ENCODE assay signal across 20 cellular contexts in the genomic region with DNA sequence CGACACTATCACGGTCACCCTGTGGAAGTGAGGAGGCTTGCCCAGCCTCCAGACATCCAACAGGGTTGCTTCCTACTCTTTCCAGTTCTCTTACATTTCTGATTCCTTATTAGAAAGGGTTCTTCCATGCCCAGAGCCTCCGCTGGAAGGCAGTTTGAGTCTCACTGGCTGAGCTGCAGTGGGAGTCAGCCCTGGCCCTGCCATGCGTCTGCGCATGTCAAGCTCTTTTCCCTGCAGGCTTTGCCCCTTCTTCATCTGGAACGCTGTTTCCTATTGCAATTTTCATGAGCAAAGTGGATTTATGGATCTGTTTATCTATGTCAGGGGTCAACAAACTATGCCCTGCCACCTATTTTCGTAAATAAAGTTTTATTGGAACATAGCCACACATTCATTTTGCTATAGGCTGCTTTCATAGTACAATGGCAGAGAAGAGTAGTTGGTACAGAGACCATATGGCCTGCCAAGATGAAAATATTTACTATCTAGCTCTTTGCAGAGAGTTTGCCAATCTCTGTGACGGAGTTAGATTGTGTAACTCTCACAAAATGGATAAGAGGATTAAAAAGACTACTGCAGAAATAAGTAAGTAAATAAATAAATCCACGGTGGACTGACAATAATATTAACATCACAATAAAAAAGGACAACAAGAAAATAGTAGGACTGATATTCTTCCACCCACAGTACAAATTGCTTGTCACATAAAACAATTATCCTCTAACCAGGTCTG. TPM values are rescaled to one million over a fixed set of nuclear protein-coding genes. Genes with fewer than 3 reads are reported as not detected.
DNase-seq lines count a peak whose midpoint lies in the region; TF ChIP-seq lines count a peak whose summit lies in the region.
"Had no signal": no experiment of that assay in that cellular context is flagged by ENCODE, and none has a peak within 500 bp of the region (broad histone marks: within the 10 kb centered on the region; RNA-seq: fewer than 3 reads in every experiment).

No MANE protein-coding gene starts in this region.

- H3K9me3 ChIP-seq in SK-N-MC (ENCODE audit: low read depth, low read length) = no peaks in the 10 kb centered on the region

- H3K4me1 Mint-ChIP-seq in HFFc6 (ENCODE audit: low read depth) = peaks cover 30% of the 10 kb centered on the region

- TF ChIP-seq CTCF in HFFc6 (IDR thresholded peaks at IDR 0.05) = no peak

- H3K9me3 Mint-ChIP-seq in HFFc6 = no peaks in the 10 kb centered on the region
- H3K9me3 Mint-ChIP-seq: CD14-positive monocyte, H9 had no signal

- no peak overlapping the region for H3K4me3 ChIP-seq in SK-N-MC

- no peak overlapping the region for H3K9ac ChIP-seq in SK-N-MC (ENCODE audit: insufficient read length)

- no peaks in the 10 kb centered on the region for H3K36me3 Mint-ChIP-seq in HFFc6 (ENCODE audit: low read depth)
- H3K36me3 Mint-ChIP-seq: CD14-positive monocyte had no signal

- DNase-seq in NCI-H82 (lab: John Stamatoyannopoulos, UW) (peak; percentile 33), NCI-H82 treated with DMSO at 0.1 percent for 48 hours (lab: John Stamatoyannopoulos, UW; ENCODE audit: unreplicated experiment) (no peak), SK-N-MC (ENCODE audit: low read depth, low spot score) (no peak), iris pigment epithelial cell (ENCODE audit: low read depth) (peak; percentile 26), anterior cingulate cortex (lab: John Stamatoyannopoulos, UW) (no peak), HFFc6 (no peak), DMS79 (lab: John Stamatoyannopoulos, UW) (no peak)
- DNase-seq in stimulated activated CD8-positive, alpha-beta memory T cell treated with anti-CD3 and anti-CD28 coated beads, Interleukin-4, amount 100 ng/mL, for 48 hours = peak; percentile 2
- DNase-seq: COR-L47, DMS53, H9, IMR-90, Kasumi-1, MV-4-11, NCI-H1417, NCI-H187 treated with DMSO at 0.1 percent for 48 hours, NCI-H526 treated with DMSO at 0.1 percent for 48 hours, OCI-M1 had no signal

- peak overlapping the region; percentile 32; the same call in 1 of the 2 replicates for H3K27ac ChIP-seq in SK-N-MC

- no peak overlapping the region for H3K27ac Mint-ChIP-seq in HFFc6
- H3K27ac Mint-ChIP-seq: CD14-positive monocyte, H9 had no signal

- H3K27me3 Mint-ChIP-seq in HFFc6 (ENCODE audit: insufficient read depth) = peaks cover 3% of the 10 kb centered on the region; the same call in 1 of the 2 replicates

- H3K36me3 ChIP-seq in SK-N-MC (ENCODE audit: insufficient read depth, low read length) = no peaks in the 10 kb centered on the region

- H3K4me3 Mint-ChIP-seq in HFFc6 = no peak overlapping the region
- H3K4me3 Mint-ChIP-seq: CD14-positive monocyte, H9 had no signal

RNA-seq across cellular contexts. Expression of a gene that starts 3.9 kb away (rescaled TPM):
- total RNA-seq in HFFc6 (2021; fragmentation: NEBNext Ultra II Directional; extraction: Animal tissue kit (Norgen Biotek cat#: 25700)) = not detected
- total RNA-seq: HT-29, IMR-90 had no signal

Comparison
In these comparisons a context has a peak if more than half of its experiments do, and no peak if none do; other contexts are left out.
1. DNase-seq: peak in NCI-H82 (single experiment), iris pigment epithelial cell (single experiment) and stimulated activated CD8-positive, alpha-beta memory T cell treated with anti-CD3 and anti-CD28 coated beads, Interleukin-4, amount 100 ng/mL, for 48 hours (single experiment); none in NCI-H82 treated with DMSO at 0.1 percent for 48 hours (single experiment), SK-N-MC (single experiment), anterior cingulate cortex (0 of 58), HFFc6 (single experiment) and DMS79 (single experiment).